In the genomic region with DNA sequence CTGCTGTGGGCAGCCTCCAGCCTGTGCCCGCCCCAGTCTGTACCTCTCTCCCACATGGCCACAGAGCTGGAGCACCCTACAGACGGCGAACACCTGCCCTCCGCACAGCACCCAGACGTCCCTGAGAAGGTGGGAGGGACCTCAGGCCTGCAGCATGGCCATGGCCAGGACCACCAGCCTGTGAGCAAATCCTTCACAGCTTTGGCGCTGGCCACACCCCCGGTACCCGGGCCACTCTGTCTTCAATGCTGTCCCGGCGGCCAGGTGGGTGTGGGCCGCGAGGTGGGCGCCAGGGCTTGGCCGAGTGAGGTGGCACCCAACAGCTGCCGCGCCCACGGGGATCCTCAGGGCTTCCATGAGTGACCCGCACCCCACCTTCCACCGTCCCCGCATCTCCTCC, we compare ENCODE assay signal across 18 cellular contexts. TPM values are rescaled to one million over a fixed set of nuclear protein-coding genes. Genes with fewer than 3 reads are reported as not detected.
A peak's percentile ranks its signal among the peaks of the same experiment; 100 is the strongest.
DNase-seq lines count a peak whose midpoint lies in the region; ATAC-seq, FAIRE-seq and TF ChIP-seq lines count a peak whose summit lies in the region.
"Had no signal": no experiment of that assay in that cellular context is flagged by ENCODE, and none has a peak within 500 bp of the region (broad histone marks: within the 10 kb centered on the region; RNA-seq: fewer than 3 reads in every experiment).

No MANE protein-coding gene starts in this region.

- H3K4me3 ChIP-seq in right atrium auricular region (no peak overlapping the region), endodermal cell (ENCODE audit: low read length) (no peak overlapping the region), pancreas (no peak overlapping the region), foreskin fibroblast (ENCODE audit: low read depth in 1 of 2, low read length in 2 of 2) (no peak overlapping the region)
- H3K4me3 ChIP-seq: prostate gland had no signal

- no peaks in the 10 kb centered on the region for H3K27me3 Mint-ChIP-seq in endodermal cell (ENCODE audit: insufficient read depth)
- H3K27me3 Mint-ChIP-seq: central memory CD8-positive, alpha-beta T cell had no signal

- no peak for DNase-seq in right atrium auricular region (ENCODE audit: low spot score)
- no peak for DNase-seq in Right ventricle myocardium inferior (ENCODE audit: missing footprints)
- no peak for DNase-seq in endodermal cell
- DNase-seq in pancreas, result no peak
- DNase-seq in iPS-NIHi7 (ENCODE audit: extremely low spot score), result no peak
- DNase-seq in RPMI8226, result no peak
- DNase-seq in foreskin fibroblast, result no peak
- DNase-seq: activated CD4-positive, alpha-beta T cell treated with anti-CD3 and anti-CD28 coated beads for 1 hour; DMS79; islet precursor cell; NCI-H187 treated with DMSO at 0.1 percent for 48 hours; NK-92 treated with Interleukin-12 subunit alpha and Interleukin-12 subunit beta, amount 100 ng/mL, for 24 hours; SIG-M5 had no signal

- no peak overlapping the region for H3K27ac Mint-ChIP-seq in endodermal cell

- no peaks in the 10 kb centered on the region for H3K4me1 Mint-ChIP-seq in endodermal cell

- no peak for FAIRE-seq in pancreas (lab: Jason Lieb, UNC)
- FAIRE-seq: endometrium had no signal

- H3K4me1 ChIP-seq in right atrium auricular region (peaks cover 0 to 86% of the 10 kb centered on the region in 2 donors), endodermal cell (ENCODE audit: control insufficient read depth, insufficient read depth, low read length) (peaks cover 8% of the 10 kb centered on the region), pancreas (peaks cover 5 to 30% (median 20%) of the 10 kb centered on the region in 3 donors)
- H3K4me1 ChIP-seq: prostate gland had no signal

- TF ChIP-seq CTCF in right atrium auricular region (IDR thresholded peaks at IDR 0.05) (no peak), endodermal cell (conservative IDR thresholded peaks at IDR 0.05) (no peak), pancreas (IDR thresholded peaks at IDR 0.05) (no peak), foreskin fibroblast (IDR thresholded peaks at IDR 0.05; ENCODE audit: low read depth, low read length) (no peak)

- H3K9me3 ChIP-seq in right atrium auricular region (no peaks in the 10 kb centered on the region), endodermal cell (ENCODE audit: control insufficient read depth, low read length) (no peaks in the 10 kb centered on the region), pancreas (no peaks in the 10 kb centered on the region)
- H3K9me3 ChIP-seq: prostate gland had no signal

- no peak overlapping the region for H3K9ac ChIP-seq in endodermal cell (ENCODE audit: extremely low read depth, low read length, poor library complexity, severe bottlenecking)

- H3K36me3 ChIP-seq in right atrium auricular region (peaks cover 14% of the 10 kb centered on the region), endodermal cell (ENCODE audit: control insufficient read depth, insufficient read depth, low read length) (no peaks in the 10 kb centered on the region), pancreas (peaks cover 0 to 13% (median 10%) of the 10 kb centered on the region in 3 donors)
- H3K36me3 ChIP-seq: prostate gland had no signal

- 97 to 98% methylated on average over 12 to 20 of the region's 20 CpGs for WGBS in endodermal cell (ENCODE audit: insufficient coverage in 1 of 2, insufficient read length in 1 of 2), 2 experiments
- 86 to 91% methylated on average over 20 of the region's 20 CpGs for WGBS in pancreas, 2 donors

- intact Hi-C loops in Right ventricle myocardium inferior (cut with DNase I) (no loop called here), pancreas (cut with DNase I) (no loop called here)

- no peak overlapping the region for H3K4me3 Mint-ChIP-seq in endodermal cell
- H3K4me3 Mint-ChIP-seq: central memory CD8-positive, alpha-beta T cell; T-helper 2 cell treated with Interferon-gamma antibody and Interleukin-4, amounts not matched to agents 5 μg/mL and 100 μg/mL, for 36 hours had no signal

- H3K9me3 Mint-ChIP-seq in endodermal cell, result peaks cover 7% of the 10 kb centered on the region
- H3K9me3 Mint-ChIP-seq: central memory CD8-positive, alpha-beta T cell; T-helper 2 cell treated with Interferon-gamma antibody and Interleukin-4, amounts not matched to agents 5 μg/mL and 100 μg/mL, for 36 hours had no signal

- H3K27me3 ChIP-seq in right atrium auricular region (no peaks in the 10 kb centered on the region), endodermal cell (ENCODE audit: control insufficient read depth, insufficient read depth, low read length, poor library complexity, severe bottlenecking) (no peaks in the 10 kb centered on the region), pancreas (no peaks in the 10 kb centered on the region)

- ATAC-seq in Right ventricle myocardium inferior (no peak), pancreas (peak in 1 of 4 donors; percentile 4), HG02885 (IDR thresholded peaks at IDR 0.05; ENCODE audit: poor library complexity, unreplicated experiment) (no peak)

- H3K36me3 Mint-ChIP-seq in endodermal cell (ENCODE audit: low read depth), result peaks cover 3% of the 10 kb centered on the region

- peak overlapping the region; percentile 42 to 58 for H3K27ac ChIP-seq in right atrium auricular region
- H3K27ac ChIP-seq in endodermal cell (ENCODE audit: low read depth, low read length), result peak overlapping the region; percentile 96
- peak overlapping the region; percentile 53 to 77 (median 62) for H3K27ac ChIP-seq in pancreas
- H3K27ac ChIP-seq: prostate gland had no signal

RNA-seq across cellular contexts. Expression of gene NOTCH1, which starts 18.7 kb away (rescaled TPM):
- total RNA-seq in right atrium auricular region (10 to 100 TPM; 14.2 to 39.7 TPM), Right ventricle myocardium inferior (18.7 TPM), endodermal cell (10 to 100 TPM; 23.4 to 24.2 TPM), pancreas (10 to 100 TPM; 19.6 to 39.8 (median 25.6) TPM)
- polyA plus RNA-seq in endodermal cell (2013, experiment 1 of 2), result 72.4 TPM
- 68.2 TPM for polyA plus RNA-seq in endodermal cell (2013, experiment 2 of 2)
- 10 to 100 TPM in 1 of 2 donors, 1 to 10 TPM in 1; 9.3 to 20.1 TPM for polyA plus RNA-seq in pancreas

RNA-seq across cellular contexts. Expression of gene SEC16A, which starts 44.3 kb away (rescaled TPM):
- total RNA-seq in right atrium auricular region, result 10 to 100 TPM; 32.6 to 41.6 TPM
- total RNA-seq in Right ventricle myocardium inferior, result 22.3 TPM
- total RNA-seq in endodermal cell, result 10 to 100 TPM; 54.6 to 60.7 TPM
- polyA plus RNA-seq in endodermal cell (2013, experiment 1 of 2), result 43.1 TPM
- 41.4 TPM for polyA plus RNA-seq in endodermal cell (2013, experiment 2 of 2)
- 10 to 100 TPM; 32.1 to 46.6 (median 39.5) TPM for total RNA-seq in pancreas
- polyA plus RNA-seq in pancreas, result 10 to 100 TPM; 49.7 to 66.9 TPM
